9 cellular contexts compared by ENCODE assay signal in genomic region chr3:9903238-9903624, GRCh38. TPM values are rescaled to one million over a fixed set of nuclear protein-coding genes. Genes with fewer than 3 reads are reported as not detected.
A peak's percentile ranks its signal among the peaks of the same experiment; 100 is the strongest.
DNase-seq lines count a peak whose midpoint lies in the region; ATAC-seq and TF ChIP-seq lines count a peak whose summit lies in the region.
"Had no signal": no experiment of that assay in that cellular context is flagged by ENCODE, and none has a peak within 500 bp of the region (broad histone marks: within the 10 kb centered on the region; RNA-seq: fewer than 3 reads in every experiment).

No MANE protein-coding gene starts in this region.

- H3K9ac ChIP-seq in adipocyte (ENCODE audit: low read length), result peak overlapping the region; percentile 85

- intact Hi-C loops in left colon (cut with DNase I, micrococcal nuclease), result no loop called here
- intact Hi-C loops in upper lobe of right lung (cut with DNase I), result no loop called here

- ATAC-seq in left colon, result peak; percentile 7
- ATAC-seq in upper lobe of right lung, result peak; percentile 28
- ATAC-seq in GM21515 (IDR thresholded peaks at IDR 0.05; ENCODE audit: unreplicated experiment), result no peak
- no peak for ATAC-seq in GM19328 (IDR thresholded peaks at IDR 0.05; ENCODE audit: unreplicated experiment)
- ATAC-seq in HG02623 (IDR thresholded peaks at IDR 0.05; ENCODE audit: unreplicated experiment), result no peak

- no peaks in the 10 kb centered on the region for H3K36me3 Mint-ChIP-seq in activated naive CD4-positive, alpha-beta T cell treated with anti-CD3 and anti-CD28 coated beads, Interleukin-2, amount 50 U/mL, for 24 hours

- no peaks in the 10 kb centered on the region for H3K9me3 Mint-ChIP-seq in activated naive CD4-positive, alpha-beta T cell treated with anti-CD3 and anti-CD28 coated beads, Interleukin-2, amount 50 U/mL, for 24 hours

- H3K9me3 ChIP-seq in adipocyte (ENCODE audit: control insufficient read depth, low read length) (no peaks in the 10 kb centered on the region), upper lobe of right lung (no peaks in the 10 kb centered on the region)

- H3K4me1 ChIP-seq in adipocyte (ENCODE audit: control insufficient read depth, insufficient read depth, low read length) (peaks cover 34% of the 10 kb centered on the region), upper lobe of right lung (peaks cover 10% of the 10 kb centered on the region)

- H3K27ac Mint-ChIP-seq in activated naive CD4-positive, alpha-beta T cell treated with anti-CD3 and anti-CD28 coated beads, Interleukin-2, amount 50 U/mL, for 24 hours, result no peak overlapping the region

- peak overlapping the region; percentile 34 for H3K4me3 Mint-ChIP-seq in activated naive CD4-positive, alpha-beta T cell treated with anti-CD3 and anti-CD28 coated beads, Interleukin-2, amount 50 U/mL, for 24 hours

- peaks cover 33% of the 10 kb centered on the region for H3K4me1 Mint-ChIP-seq in activated naive CD4-positive, alpha-beta T cell treated with anti-CD3 and anti-CD28 coated beads, Interleukin-2, amount 50 U/mL, for 24 hours

- H3K36me3 ChIP-seq in adipocyte (ENCODE audit: control insufficient read depth, insufficient read depth, low read length, severe bottlenecking) (peaks cover 6% of the 10 kb centered on the region), upper lobe of right lung (peaks cover 4% of the 10 kb centered on the region)

- H3K4me3 ChIP-seq in adipocyte (ENCODE audit: low read length), result peak overlapping the region; percentile 75
- peak overlapping the region; percentile 55 for H3K4me3 ChIP-seq in upper lobe of right lung

- H3K27me3 ChIP-seq in adipocyte (replicated peaks; ENCODE audit: control insufficient read depth, insufficient read depth, low read length) (no peaks in the 10 kb centered on the region), upper lobe of right lung (no peaks in the 10 kb centered on the region)

- TF ChIP-seq CTCF in upper lobe of right lung (IDR thresholded peaks at IDR 0.05), result no peak

- no peaks in the 10 kb centered on the region for H3K27me3 Mint-ChIP-seq in activated naive CD4-positive, alpha-beta T cell treated with anti-CD3 and anti-CD28 coated beads, Interleukin-2, amount 50 U/mL, for 24 hours

- no peak for DNase-seq in activated naive CD4-positive, alpha-beta T cell treated with anti-CD3 and anti-CD28 coated beads, Interleukin-2, amount 50 U/mL, for 16 hours
- DNase-seq in adipocyte (ENCODE audit: low read depth) (peak; percentile 37), left colon (no peak), upper lobe of right lung (no peak)
- DNase-seq: effector CD8-positive, alpha-beta T cell had no signal

- peak overlapping the region; percentile 72 for H3K27ac ChIP-seq in upper lobe of right lung

RNA-seq across cellular contexts. Expression of gene IL17RE, which starts 0.6 kb away (rescaled TPM):
- 10 to 100 TPM; 87.3 to 88.7 TPM for total RNA-seq in left colon
- total RNA-seq in upper lobe of right lung, result 22.6 TPM

RNA-seq across cellular contexts. Expression of gene JAGN1, which starts 12.8 kb away (rescaled TPM):
- total RNA-seq in left colon, result 10 to 100 TPM; 40.9 to 41.7 TPM
- 28.7 TPM for total RNA-seq in upper lobe of right lung

RNA-seq across cellular contexts. Expression of gene IL17RC, which starts 13.7 kb away (rescaled TPM):
- total RNA-seq in left colon, result 10 to 100 TPM; 33.4 to 37.8 TPM
- total RNA-seq in upper lobe of right lung, result 26.9 TPM

RNA-seq across cellular contexts. Expression of gene CIDEC, which starts 23.2 kb away (rescaled TPM):
- total RNA-seq in left colon (10 to 100 TPM; 24.6 to 26.2 TPM), upper lobe of right lung (not detected)

RNA-seq across cellular contexts. Expression of gene CRELD1, which starts 30.4 kb away (rescaled TPM):
- 10 to 100 TPM; 18.8 to 23.8 TPM for total RNA-seq in left colon
- total RNA-seq in upper lobe of right lung, result 51.4 TPM

Comparison
In these comparisons a context has a peak if more than half of its experiments do, and no peak if none do; other contexts are left out.
1. ATAC-seq: peak in left colon (single experiment) and upper lobe of right lung (single experiment); none in GM21515 (single experiment), GM19328 (single experiment) and HG02623 (single experiment).